8 cellular contexts compared by ENCODE assay signal in the genomic region with DNA sequence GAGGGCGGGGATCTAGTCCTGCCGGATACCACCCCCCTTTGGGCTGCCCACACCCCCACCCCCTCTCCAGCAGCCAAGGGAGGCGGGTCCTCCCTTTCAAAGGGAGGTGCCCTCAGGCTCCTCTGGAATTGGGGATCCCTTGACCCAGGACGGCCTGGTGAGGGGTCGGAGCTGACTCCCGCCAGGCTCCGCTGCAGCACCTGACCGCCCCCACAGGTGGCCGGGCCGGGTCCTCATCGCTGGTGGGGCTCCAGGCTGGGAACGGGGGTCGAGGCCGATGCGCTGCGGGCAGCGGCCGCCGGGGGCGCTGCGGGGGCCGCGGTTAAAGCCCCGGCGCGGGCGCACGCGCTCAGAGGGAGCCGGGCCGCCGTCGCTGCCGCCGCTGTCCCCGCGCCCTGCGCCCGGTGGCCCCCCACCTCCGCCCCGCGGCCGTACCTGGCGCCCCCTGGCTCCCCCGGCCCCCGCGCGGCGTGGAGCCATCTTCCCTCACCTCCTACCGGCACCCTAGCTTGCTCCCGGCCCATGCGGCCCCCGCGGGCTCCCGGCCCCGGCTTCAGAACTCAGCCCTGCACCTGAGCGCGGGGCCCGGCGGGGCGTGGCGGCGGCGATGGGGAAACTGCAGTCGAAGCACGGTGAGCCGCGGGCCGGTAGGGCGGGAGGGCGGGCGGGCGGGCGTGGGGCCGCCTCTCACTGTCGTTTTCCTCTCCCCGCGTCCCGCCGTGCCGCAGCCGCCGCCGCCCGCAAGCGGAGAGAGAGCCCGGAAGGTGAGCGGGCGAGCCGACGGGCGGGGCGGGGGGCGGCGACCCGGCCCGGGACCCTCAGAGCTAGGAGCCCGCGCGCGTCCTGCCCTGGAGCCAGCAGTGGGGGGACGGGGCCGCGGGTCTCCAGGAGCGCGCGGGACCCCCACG. TPM values are rescaled to one million over a fixed set of nuclear protein-coding genes. Genes with fewer than 3 reads are reported as not detected.
DNase-seq lines count a peak whose midpoint lies in the region; ATAC-seq, FAIRE-seq and TF ChIP-seq lines count a peak whose summit lies in the region.

A gene with protein sequence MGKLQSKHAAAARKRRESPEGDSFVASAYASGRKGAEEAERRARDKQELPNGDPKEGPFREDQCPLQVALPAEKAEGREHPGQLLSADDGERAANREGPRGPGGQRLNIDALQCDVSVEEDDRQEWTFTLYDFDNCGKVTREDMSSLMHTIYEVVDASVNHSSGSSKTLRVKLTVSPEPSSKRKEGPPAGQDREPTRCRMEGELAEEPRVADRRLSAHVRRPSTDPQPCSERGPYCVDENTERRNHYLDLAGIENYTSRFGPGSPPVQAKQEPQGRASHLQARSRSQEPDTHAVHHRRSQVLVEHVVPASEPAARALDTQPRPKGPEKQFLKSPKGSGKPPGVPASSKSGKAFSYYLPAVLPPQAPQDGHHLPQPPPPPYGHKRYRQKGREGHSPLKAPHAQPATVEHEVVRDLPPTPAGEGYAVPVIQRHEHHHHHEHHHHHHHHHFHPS (plus strand): TSS at position 352 of the 908 bp plus-strand sequence. CDS start 256 bp downstream, at position 608.

- H2AFZ ChIP-seq in Karpas-422 (ENCODE audit: low read length), result no peak within 1 kb of the TSS

- H3K9ac ChIP-seq in SK-N-MC (ENCODE audit: insufficient read length), result no peak within 1 kb of the TSS
- H3K9ac ChIP-seq in Karpas-422 (ENCODE audit: low read length), result no peak within 1 kb of the TSS

- H3K4me3 ChIP-seq in SK-N-MC, result peak within 1 kb of the TSS; percentile 78
- H3K4me3 ChIP-seq in cardiac fibroblast (replicated peaks in 1 of 2; ENCODE audit: low read depth in 2 of 2, low read length in 2 of 2), result peak within 1 kb of the TSS; percentile 14 to 53
- H3K4me3 ChIP-seq in right lobe of liver, result peak within 1 kb of the TSS; percentile 31 to 51 (median 32)
- H3K4me3 ChIP-seq in Karpas-422 (ENCODE audit: low read length), result no peak within 1 kb of the TSS

- no CpG with 5 or more reads among the region's 108 CpGs for WGBS in right lobe of liver (ENCODE audit: insufficient coverage, low coverage, low lambda C conversion rate, missing lambda C conversion rate)

- peak; percentile 59 for TF ChIP-seq POLR2A in right lobe of liver (IDR thresholded peaks at IDR 0.05)

- peaks cover 61% of the 10 kb centered on the region for H3K27me3 Mint-ChIP-seq in HFFc6 (ENCODE audit: insufficient read depth)
- H3K27me3 Mint-ChIP-seq in stimulated activated naive CD8-positive, alpha-beta T cell treated with anti-CD3 and anti-CD28 coated beads, Interleukin-15, amount 100 ng/mL, for 72 hours, result peaks cover 83% of the 10 kb centered on the region

- FAIRE-seq in D721Med (lab: Jason Lieb, UNC), result no peak

- ATAC-seq in right lobe of liver, result peak; percentile 23 to 45 (median 35)
- ATAC-seq in stimulated activated naive CD8-positive, alpha-beta T cell treated with anti-CD3 and anti-CD28 coated beads, Interleukin-15, amount 100 ng/mL, for 72 hours, result peak; percentile 62

- no peaks in the 10 kb centered on the region for H4K20me1 ChIP-seq in Karpas-422 (ENCODE audit: insufficient read depth, low read depth, low read length)

- TF ChIP-seq CTCF in D721Med (IDR thresholded peaks at IDR 0.05; ENCODE audit: insufficient read depth, missing control alignments) (peak; percentile 43), HFFc6 (IDR thresholded peaks at IDR 0.05) (peak; percentile 67), cardiac fibroblast (IDR thresholded peaks at IDR 0.05; ENCODE audit: low read depth, low read length) (no peak), right lobe of liver (IDR thresholded peaks at IDR 0.05) (peak; percentile 40 to 83 (median 55))

- H3K9me3 Mint-ChIP-seq in HFFc6, result no peaks in the 10 kb centered on the region
- H3K9me3 Mint-ChIP-seq in stimulated activated naive CD8-positive, alpha-beta T cell treated with anti-CD3 and anti-CD28 coated beads, Interleukin-15, amount 100 ng/mL, for 72 hours, result no peaks in the 10 kb centered on the region

- peaks cover 0 to 14% (median 2%) of the 10 kb centered on the region in 4 donors for H3K4me1 ChIP-seq in right lobe of liver
- peaks cover 4% of the 10 kb centered on the region; the same call in 1 of the 2 replicates for H3K4me1 ChIP-seq in Karpas-422 (ENCODE audit: low read length)

- H3K4me3 Mint-ChIP-seq in HFFc6, result no peak within 1 kb of the TSS
- peak within 1 kb of the TSS; percentile 65 to 66 for H3K4me3 Mint-ChIP-seq in stimulated activated naive CD8-positive, alpha-beta T cell treated with anti-CD3 and anti-CD28 coated beads, Interleukin-15, amount 100 ng/mL, for 72 hours

- no peak within 1 kb of the TSS for H3K4me2 ChIP-seq in Karpas-422 (ENCODE audit: low read depth, low read length, poor library complexity, severe bottlenecking)

- H3K27ac Mint-ChIP-seq in HFFc6, result no peak within 1 kb of the TSS
- no peak within 1 kb of the TSS for H3K27ac Mint-ChIP-seq in stimulated activated naive CD8-positive, alpha-beta T cell treated with anti-CD3 and anti-CD28 coated beads, Interleukin-15, amount 100 ng/mL, for 72 hours

- no peaks in the 10 kb centered on the region for H3K9me2 ChIP-seq in Karpas-422 (replicated peaks; ENCODE audit: insufficient read depth, low read length)

- H3K27me3 ChIP-seq in right lobe of liver, result peaks cover 0 to 12% of the 10 kb centered on the region in 2 donors
- H3K27me3 ChIP-seq in Karpas-422 (ENCODE audit: low read length), result no peaks in the 10 kb centered on the region

- H3K79me2 ChIP-seq in Karpas-422 (ENCODE audit: low read length), result no peaks in the 10 kb centered on the region

- no peak within 1 kb of the TSS for H3K27ac ChIP-seq in SK-N-MC
- H3K27ac ChIP-seq in right lobe of liver, result no peak within 1 kb of the TSS
- H3K27ac ChIP-seq in Karpas-422 (ENCODE audit: low read length), result no peak within 1 kb of the TSS

- peak; percentile 94 for DNase-seq in D721Med (ENCODE audit: insufficient read length, low spot score)
- no peak for DNase-seq in HFFc6
- no peak for DNase-seq in SK-N-MC (ENCODE audit: low read depth, low spot score)
- no peak for DNase-seq in cardiac fibroblast (ENCODE audit: low read depth in 2 of 2)
- DNase-seq in right lobe of liver, result peak; percentile 42 to 49 (median 45)
- peak; percentile 52 to 69 for DNase-seq in stimulated activated naive CD8-positive, alpha-beta T cell treated with anti-CD3 and anti-CD28 coated beads, Interleukin-15, amount 100 ng/mL, for 72 hours
- no peak for DNase-seq in SKM-1 treated with dmso at 0.1 percent for 144 hours (lab: John Stamatoyannopoulos, UW; ENCODE audit: unreplicated experiment)
- DNase-seq in Karpas-422, result no peak

- H3K4me1 Mint-ChIP-seq in HFFc6 (ENCODE audit: low read depth), result no peaks in the 10 kb centered on the region
- H3K4me1 Mint-ChIP-seq in stimulated activated naive CD8-positive, alpha-beta T cell treated with anti-CD3 and anti-CD28 coated beads, Interleukin-15, amount 100 ng/mL, for 72 hours, result peaks cover 52% of the 10 kb centered on the region

- no peaks in the 10 kb centered on the region for H3K36me3 Mint-ChIP-seq in HFFc6 (ENCODE audit: low read depth)

- intact Hi-C loops in right lobe of liver (cut with DNase I), result no loop called here

- H3K9me3 ChIP-seq in SK-N-MC (ENCODE audit: low read depth, low read length) (no peaks in the 10 kb centered on the region), right lobe of liver (no peaks in the 10 kb centered on the region), Karpas-422 (ENCODE audit: low read length) (no peaks in the 10 kb centered on the region)

- H3K36me3 ChIP-seq in SK-N-MC (ENCODE audit: insufficient read depth, low read length) (no peaks in the 10 kb centered on the region), right lobe of liver (no peaks in the 10 kb centered on the region), Karpas-422 (ENCODE audit: insufficient read depth, low read length) (no peaks in the 10 kb centered on the region)

RNA-seq across cellular contexts. Expression of the gene that starts here (rescaled TPM):
- total RNA-seq in HFFc6 (2021; fragmentation: NEBNext Ultra II Directional; extraction: Animal tissue kit (Norgen Biotek cat#: 25700)), result not detected
- 1 to 10 TPM in 4 of 6 experiments, under 1 TPM in 2; 0.93 to 2.9 (median 2.2) TPM for total RNA-seq in right lobe of liver
- total RNA-seq in Karpas-422 (2014; rRNA removed; shearing (Covaris generic); ENCODE audit: low replicate concordance), result not detected in 2 replicates

Comparison
In these comparisons a context has a peak if more than half of its experiments do, and no peak if none do; other contexts are left out.
1. DNase-seq: peak in D721Med (single experiment), right lobe of liver (3 of 3) and stimulated activated naive CD8-positive, alpha-beta T cell treated with anti-CD3 and anti-CD28 coated beads, Interleukin-15, amount 100 ng/mL, for 72 hours (2 of 2); none in HFFc6 (single experiment), SK-N-MC (single experiment), cardiac fibroblast (0 of 2), SKM-1 treated with dmso at 0.1 percent for 144 hours (single experiment) and Karpas-422 (single experiment).